1 cellular context compared by ENCODE assay signal in the genomic region with DNA sequence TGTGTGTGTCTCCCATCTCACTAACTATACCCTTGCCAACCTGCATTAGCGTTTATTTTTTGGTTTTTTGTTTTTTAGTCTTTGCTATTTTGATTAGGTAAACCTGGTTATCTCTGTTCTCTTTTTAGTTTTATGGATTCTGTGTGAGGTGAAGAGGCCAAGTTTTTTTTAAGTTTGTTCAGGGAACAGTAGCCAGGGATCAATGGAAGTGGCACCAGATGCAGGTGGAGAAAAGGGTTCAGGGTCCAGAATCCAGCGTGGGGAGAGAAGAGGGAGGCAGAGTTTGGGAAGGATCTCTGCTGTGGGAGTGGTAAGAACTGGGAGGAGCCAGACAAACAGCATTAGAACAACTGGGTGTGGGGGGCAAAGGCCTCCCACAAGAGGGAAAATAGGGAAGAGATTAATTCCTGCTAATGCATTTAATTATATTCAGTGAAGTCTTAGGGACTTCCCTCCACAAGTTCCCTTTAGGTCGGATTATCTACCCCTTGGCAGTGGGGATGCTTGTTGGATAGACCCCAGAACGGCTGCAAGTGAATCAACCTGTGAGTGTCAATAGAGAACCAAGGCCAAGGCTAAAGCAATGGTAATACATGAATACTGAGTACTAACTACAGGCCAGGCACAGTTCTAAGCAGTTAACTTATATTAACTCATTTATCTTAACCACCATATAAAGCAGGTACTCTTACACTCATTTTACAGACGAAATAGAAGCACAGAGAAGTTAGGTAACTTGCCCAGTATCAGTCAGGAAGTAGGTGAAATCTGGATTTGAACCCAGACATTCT.
TF ChIP-seq lines count a peak whose summit lies in the region.

No MANE protein-coding gene starts in this region.

TF ChIP-seq in HCT116, 20 proteins besides CTCF, POLR2A, EP300 and RAD21 (continued from another document):
- TF ChIP-seq, protein P1, sequence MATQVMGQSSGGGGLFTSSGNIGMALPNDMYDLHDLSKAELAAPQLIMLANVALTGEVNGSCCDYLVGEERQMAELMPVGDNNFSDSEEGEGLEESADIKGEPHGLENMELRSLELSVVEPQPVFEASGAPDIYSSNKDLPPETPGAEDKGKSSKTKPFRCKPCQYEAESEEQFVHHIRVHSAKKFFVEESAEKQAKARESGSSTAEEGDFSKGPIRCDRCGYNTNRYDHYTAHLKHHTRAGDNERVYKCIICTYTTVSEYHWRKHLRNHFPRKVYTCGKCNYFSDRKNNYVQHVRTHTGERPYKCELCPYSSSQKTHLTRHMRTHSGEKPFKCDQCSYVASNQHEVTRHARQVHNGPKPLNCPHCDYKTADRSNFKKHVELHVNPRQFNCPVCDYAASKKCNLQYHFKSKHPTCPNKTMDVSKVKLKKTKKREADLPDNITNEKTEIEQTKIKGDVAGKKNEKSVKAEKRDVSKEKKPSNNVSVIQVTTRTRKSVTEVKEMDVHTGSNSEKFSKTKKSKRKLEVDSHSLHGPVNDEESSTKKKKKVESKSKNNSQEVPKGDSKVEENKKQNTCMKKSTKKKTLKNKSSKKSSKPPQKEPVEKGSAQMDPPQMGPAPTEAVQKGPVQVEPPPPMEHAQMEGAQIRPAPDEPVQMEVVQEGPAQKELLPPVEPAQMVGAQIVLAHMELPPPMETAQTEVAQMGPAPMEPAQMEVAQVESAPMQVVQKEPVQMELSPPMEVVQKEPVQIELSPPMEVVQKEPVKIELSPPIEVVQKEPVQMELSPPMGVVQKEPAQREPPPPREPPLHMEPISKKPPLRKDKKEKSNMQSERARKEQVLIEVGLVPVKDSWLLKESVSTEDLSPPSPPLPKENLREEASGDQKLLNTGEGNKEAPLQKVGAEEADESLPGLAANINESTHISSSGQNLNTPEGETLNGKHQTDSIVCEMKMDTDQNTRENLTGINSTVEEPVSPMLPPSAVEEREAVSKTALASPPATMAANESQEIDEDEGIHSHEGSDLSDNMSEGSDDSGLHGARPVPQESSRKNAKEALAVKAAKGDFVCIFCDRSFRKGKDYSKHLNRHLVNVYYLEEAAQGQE (IDR thresholded peaks at IDR 0.05; ENCODE audit: low read depth), result no peak
- TF ChIP-seq, protein P2, sequence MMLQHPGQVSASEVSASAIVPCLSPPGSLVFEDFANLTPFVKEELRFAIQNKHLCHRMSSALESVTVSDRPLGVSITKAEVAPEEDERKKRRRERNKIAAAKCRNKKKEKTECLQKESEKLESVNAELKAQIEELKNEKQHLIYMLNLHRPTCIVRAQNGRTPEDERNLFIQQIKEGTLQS (IDR thresholded peaks at IDR 0.05), result no peak
- TF ChIP-seq EZH2phosphoT487 (IDR thresholded peaks at IDR 0.05; ENCODE audit: borderline replicate concordance) (no peak), SRF (IDR thresholded peaks at IDR 0.05; ENCODE audit: low read depth) (no peak), EZH2 (IDR thresholded peaks at IDR 0.05) (no peak), ZFX (IDR thresholded peaks at IDR 0.05) (no peak), TCF7L2 (IDR thresholded peaks at IDR 0.05; ENCODE audit: borderline replicate concordance, extremely low read depth, insufficient read depth, insufficient read length) (no peak)
- TF ChIP-seq, protein P3, sequence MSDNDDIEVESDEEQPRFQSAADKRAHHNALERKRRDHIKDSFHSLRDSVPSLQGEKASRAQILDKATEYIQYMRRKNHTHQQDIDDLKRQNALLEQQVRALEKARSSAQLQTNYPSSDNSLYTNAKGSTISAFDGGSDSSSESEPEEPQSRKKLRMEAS (IDR thresholded peaks at IDR 0.05), result no peak
- TF ChIP-seq, protein P4, sequence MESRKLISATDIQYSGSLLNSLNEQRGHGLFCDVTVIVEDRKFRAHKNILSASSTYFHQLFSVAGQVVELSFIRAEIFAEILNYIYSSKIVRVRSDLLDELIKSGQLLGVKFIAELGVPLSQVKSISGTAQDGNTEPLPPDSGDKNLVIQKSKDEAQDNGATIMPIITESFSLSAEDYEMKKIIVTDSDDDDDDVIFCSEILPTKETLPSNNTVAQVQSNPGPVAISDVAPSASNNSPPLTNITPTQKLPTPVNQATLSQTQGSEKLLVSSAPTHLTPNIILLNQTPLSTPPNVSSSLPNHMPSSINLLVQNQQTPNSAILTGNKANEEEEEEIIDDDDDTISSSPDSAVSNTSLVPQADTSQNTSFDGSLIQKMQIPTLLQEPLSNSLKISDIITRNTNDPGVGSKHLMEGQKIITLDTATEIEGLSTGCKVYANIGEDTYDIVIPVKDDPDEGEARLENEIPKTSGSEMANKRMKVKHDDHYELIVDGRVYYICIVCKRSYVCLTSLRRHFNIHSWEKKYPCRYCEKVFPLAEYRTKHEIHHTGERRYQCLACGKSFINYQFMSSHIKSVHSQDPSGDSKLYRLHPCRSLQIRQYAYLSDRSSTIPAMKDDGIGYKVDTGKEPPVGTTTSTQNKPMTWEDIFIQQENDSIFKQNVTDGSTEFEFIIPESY (IDR thresholded peaks at IDR 0.05; ENCODE audit: extremely low read depth, insufficient replicate concordance, low read length), result no peak
